Comparison of ENCODE assay signal across 13 cellular contexts in the genomic region with DNA sequence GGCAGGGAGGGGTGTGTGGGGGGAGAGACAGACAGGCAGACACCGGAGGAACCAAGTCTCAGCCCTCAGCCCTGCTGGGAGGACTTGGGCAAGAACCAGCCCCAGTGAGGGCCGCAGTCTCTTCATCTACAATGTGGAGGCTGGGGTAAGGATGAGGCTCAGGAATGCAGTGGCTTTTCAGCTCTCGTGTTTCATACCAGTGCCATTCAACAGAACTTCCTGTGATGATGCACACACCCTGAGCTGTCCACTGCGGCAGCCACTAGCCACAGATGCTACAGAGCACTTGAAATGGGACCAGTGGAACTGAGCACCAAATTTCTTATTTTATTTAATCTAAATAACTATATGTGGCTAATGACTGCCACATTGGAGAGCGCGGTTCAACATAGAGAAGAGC. TPM values are rescaled to one million over a fixed set of nuclear protein-coding genes. Genes with fewer than 3 reads are reported as not detected.
DNase-seq lines count a peak whose midpoint lies in the region; FAIRE-seq and TF ChIP-seq lines count a peak whose summit lies in the region.
"Had no signal": no experiment of that assay in that cellular context is flagged by ENCODE, and none has a peak within 500 bp of the region (broad histone marks: within the 10 kb centered on the region; RNA-seq: fewer than 3 reads in every experiment).

No MANE protein-coding gene starts in this region.

- no peak for FAIRE-seq in HTR-8/SVneo (lab: Jason Lieb, UNC)
- FAIRE-seq: endometrium had no signal

- no peaks in the 10 kb centered on the region for H3K4me1 Mint-ChIP-seq in activated T-cell treated with anti-CD3 and anti-CD28 coated beads, Interleukin-2, amount 50 U/mL, for 24 hours (ENCODE audit: low read depth)
- H3K4me1 Mint-ChIP-seq: activated CD4-positive, alpha-beta T cell treated with anti-CD3 and anti-CD28 coated beads for 36 hours; T-cell had no signal

- H3K4me3 ChIP-seq in AG04449 (ENCODE audit: low read depth, low read length) = no peak overlapping the region
- no peak overlapping the region for H3K4me3 ChIP-seq in astrocyte of the cerebellum (ENCODE audit: low read depth, low read length)
- H3K4me3 ChIP-seq in Karpas-422 (ENCODE audit: low read length) = no peak overlapping the region
- H3K4me3 ChIP-seq: ascending aorta had no signal

- CTCF ChIA-PET in AG04449 (lab: Yijun Ruan, JAX) = interaction anchor here (1.0 to 1.5 kb wide), 3 partner anchors 71 to 159 kb away, joined by 3 to 7 read pairs (median 3); no protein-coding TSS in a partner anchor

- no peak overlapping the region for H2AFZ ChIP-seq in Karpas-422 (ENCODE audit: low read length)

- H3K9me3 Mint-ChIP-seq in activated T-cell treated with anti-CD3 and anti-CD28 coated beads, Interleukin-2, amount 50 U/mL, for 24 hours = no peaks in the 10 kb centered on the region
- H3K9me3 Mint-ChIP-seq: T-cell had no signal

- no peak overlapping the region for H3K27ac ChIP-seq in Karpas-422 (ENCODE audit: low read length)
- H3K27ac ChIP-seq: ascending aorta had no signal

- no peak for TF ChIP-seq CTCF in AG04449 (IDR thresholded peaks at IDR 0.05; ENCODE audit: insufficient read depth, low read length, missing control alignments)
- TF ChIP-seq CTCF in astrocyte of the cerebellum (IDR thresholded peaks at IDR 0.05; ENCODE audit: low read depth, low read length, missing control alignments) = no peak

- no peaks in the 10 kb centered on the region for H4K20me1 ChIP-seq in Karpas-422 (ENCODE audit: insufficient read depth, low read depth, low read length)

- H3K4me1 ChIP-seq in Karpas-422 (ENCODE audit: low read length) = no peaks in the 10 kb centered on the region
- H3K4me1 ChIP-seq: ascending aorta had no signal

- H3K9ac ChIP-seq in Karpas-422 (ENCODE audit: low read length) = no peak overlapping the region

- no peaks in the 10 kb centered on the region for H3K36me3 Mint-ChIP-seq in activated T-cell treated with anti-CD3 and anti-CD28 coated beads, Interleukin-2, amount 50 U/mL, for 24 hours (ENCODE audit: low read depth)
- H3K36me3 Mint-ChIP-seq: T-cell had no signal

- H3K9me3 ChIP-seq in Karpas-422 (ENCODE audit: low read length) = no peaks in the 10 kb centered on the region
- H3K9me3 ChIP-seq: ascending aorta had no signal

- no peak overlapping the region for H3K4me2 ChIP-seq in Karpas-422 (ENCODE audit: low read depth, low read length, poor library complexity, severe bottlenecking)

- no peaks in the 10 kb centered on the region for H3K27me3 ChIP-seq in Karpas-422 (ENCODE audit: low read length)
- H3K27me3 ChIP-seq: ascending aorta had no signal

- no peaks in the 10 kb centered on the region for H3K9me2 ChIP-seq in Karpas-422 (replicated peaks; ENCODE audit: insufficient read depth, low read length)

- H3K79me2 ChIP-seq in Karpas-422 (ENCODE audit: low read length) = no peaks in the 10 kb centered on the region

- no peak overlapping the region for H3K27ac Mint-ChIP-seq in activated T-cell treated with anti-CD3 and anti-CD28 coated beads, Interleukin-2, amount 50 U/mL, for 24 hours
- H3K27ac Mint-ChIP-seq: activated CD4-positive, alpha-beta T cell treated with anti-CD3 and anti-CD28 coated beads for 36 hours; T-cell had no signal

- H3K4me3 Mint-ChIP-seq in activated T-cell treated with anti-CD3 and anti-CD28 coated beads, Interleukin-2, amount 50 U/mL, for 24 hours = no peak overlapping the region
- H3K4me3 Mint-ChIP-seq: activated CD4-positive, alpha-beta T cell treated with anti-CD3 and anti-CD28 coated beads for 36 hours; T-cell had no signal

- DNase-seq in AG04449 (ENCODE audit: low read depth, low spot score) (peak; percentile 76), HTR-8/SVneo (ENCODE audit: insufficient read length, low spot score) (peak; percentile 85), astrocyte of the cerebellum (ENCODE audit: low read depth) (peak; percentile 58), hepatic stellate cell (ENCODE audit: low spot score) (peak; percentile 96), SIG-M5 (lab: John Stamatoyannopoulos, UW) (no peak), Karpas-422 (no peak), cerebellar cortex (ENCODE audit: low spot score) (no peak)
- no peak for DNase-seq in activated T-cell treated with anti-CD3 and anti-CD28 coated beads, Interleukin-2, amount 50 U/mL, for 24 hours
- DNase-seq: activated CD4-positive, alpha-beta T cell treated with anti-CD3 and anti-CD28 coated beads for 36 hours; NCI-H2029 treated with DMSO at 0.1 percent for 48 hours; T-cell had no signal

- H3K27me3 Mint-ChIP-seq in activated T-cell treated with anti-CD3 and anti-CD28 coated beads, Interleukin-2, amount 50 U/mL, for 24 hours = peaks cover 3% of the 10 kb centered on the region

- POLR2A ChIA-PET in AG04449 (lab: Yijun Ruan, JAX) = interaction anchor here (0.6 to 1.2 kb wide), 4 partner anchors 20 to 286 kb away, joined by 3 to 6 read pairs (median 3); no protein-coding TSS in a partner anchor

- no peaks in the 10 kb centered on the region for H3K36me3 ChIP-seq in Karpas-422 (ENCODE audit: insufficient read depth, low read length)
- H3K36me3 ChIP-seq: ascending aorta had no signal

- in situ Hi-C loops in astrocyte of the cerebellum (cut with HindIII; ENCODE audit: low sequenced_read_pairs) = no loop called here

RNA-seq across cellular contexts. Expression of gene CAMK2A, which starts 10.7 kb away (rescaled TPM):
- total RNA-seq in Karpas-422 (2014; rRNA removed; shearing (Covaris generic); ENCODE audit: low replicate concordance) = not detected in 2 replicates
- total RNA-seq: activated CD4-positive, alpha-beta T cell treated with anti-CD3 and anti-CD28 coated beads for 36 hours; ascending aorta; T-cell had no signal

RNA-seq across cellular contexts. Expression of gene ARSI, which starts 23.8 kb away (rescaled TPM):
- not detected in 2 replicates for total RNA-seq in Karpas-422 (2014; rRNA removed; shearing (Covaris generic); ENCODE audit: low replicate concordance)
- total RNA-seq: activated CD4-positive, alpha-beta T cell treated with anti-CD3 and anti-CD28 coated beads for 36 hours; ascending aorta had no signal

Comparison
In these comparisons a context has a peak if more than half of its experiments do, and no peak if none do; other contexts are left out.
1. DNase-seq: peak in AG04449 (single experiment), HTR-8/SVneo (single experiment), astrocyte of the cerebellum (single experiment) and hepatic stellate cell (single experiment); none in SIG-M5 (single experiment), activated T-cell treated with anti-CD3 and anti-CD28 coated beads, Interleukin-2, amount 50 U/mL, for 24 hours (single experiment), Karpas-422 (single experiment) and cerebellar cortex (single experiment).